ENCODE assay signal across 9 cellular contexts in genomic region chr9:131670247-131670681, GRCh38.
DNase-seq lines count a peak whose midpoint lies in the region; ATAC-seq and TF ChIP-seq lines count a peak whose summit lies in the region.
"Had no signal": no experiment of that assay in that cellular context is flagged by ENCODE, and none has a peak within 500 bp of the region (broad histone marks: within the 10 kb centered on the region; RNA-seq: fewer than 3 reads in every experiment).

No MANE protein-coding gene starts in this region.

- H3K27me3 Mint-ChIP-seq in activated naive CD8-positive, alpha-beta T cell treated with anti-CD3 and anti-CD28 coated beads for 36 hours = no peaks in the 10 kb centered on the region

- H3K36me3 ChIP-seq in HUES6 (ENCODE audit: control insufficient read depth, insufficient read depth, low read length) = peaks cover under 1% of the 10 kb centered on the region
- peaks cover 0 to 3% (median 0%) of the 10 kb centered on the region in 6 donors for H3K36me3 ChIP-seq in spleen

- H3K9me3 Mint-ChIP-seq in activated naive CD8-positive, alpha-beta T cell treated with anti-CD3 and anti-CD28 coated beads for 36 hours = no peaks in the 10 kb centered on the region

- H3K27me3 ChIP-seq in HUES6 (ENCODE audit: control insufficient read depth, insufficient read depth, low read length) = no peaks in the 10 kb centered on the region
- H3K27me3 ChIP-seq in spleen (replicated peaks in 1 of 7) = no peaks in the 10 kb centered on the region

- no peak overlapping the region for H3K4me3 Mint-ChIP-seq in activated naive CD8-positive, alpha-beta T cell treated with anti-CD3 and anti-CD28 coated beads for 36 hours

- H3K9me3 ChIP-seq in HUES6 (ENCODE audit: control insufficient read depth, insufficient read depth, low read depth, low read length) = peaks cover under 1% of the 10 kb centered on the region; the same call in 1 of the 2 replicates
- H3K9me3 ChIP-seq in spleen = no peaks in the 10 kb centered on the region

- WGBS in spleen, 5 donors = 60 to 81% (median 68%) methylated on average over 9 of the region's 9 CpGs

- peak in 1 of 3 donors; percentile 13 for TF ChIP-seq POLR2A in spleen (IDR thresholded peaks at IDR 0.05)

- peak overlapping the region; percentile 28; the same call in 1 of the 2 replicates for H3K27ac ChIP-seq in HUES6 (ENCODE audit: low read depth, low read length)
- peak overlapping the region; percentile 67 to 95 (median 84) for H3K27ac ChIP-seq in spleen

- H3K4me1 ChIP-seq in HUES6 (ENCODE audit: control insufficient read depth, insufficient read depth, low read length) = peaks cover 73% of the 10 kb centered on the region
- H3K4me1 ChIP-seq in spleen = peaks cover 52 to 100% (median 94%) of the 10 kb centered on the region in 6 donors

- peaks cover 73% of the 10 kb centered on the region for H3K4me1 Mint-ChIP-seq in activated naive CD8-positive, alpha-beta T cell treated with anti-CD3 and anti-CD28 coated beads for 36 hours

- peak in 1 of 11 experiments; percentile 8 for TF ChIP-seq CTCF in spleen (IDR thresholded peaks at IDR 0.05 in 8 of 11, conservative IDR thresholded peaks at IDR 0.05 in 3 of 11)

- ATAC-seq in left lobe of liver (peak; percentile 57), HG03460 (IDR thresholded peaks at IDR 0.05; ENCODE audit: unreplicated experiment) (no peak)

- H3K36me3 Mint-ChIP-seq in activated naive CD8-positive, alpha-beta T cell treated with anti-CD3 and anti-CD28 coated beads for 36 hours = peaks cover 17% of the 10 kb centered on the region

- intact Hi-C loops in spleen (cut with DNase I; ENCODE audit: low total_unique reads) = loop anchor here (10.0 kb wide), 1 partner anchor 65 kb away; no protein-coding TSS in a partner anchor

- peak overlapping the region; percentile 32 for H3K9ac ChIP-seq in HUES6 (ENCODE audit: low read length)

- H3K4me3 ChIP-seq in HUES6 (ENCODE audit: low read depth, low read length) (no peak overlapping the region), spleen (no peak overlapping the region)

- peak overlapping the region; percentile 95 for H3K27ac Mint-ChIP-seq in activated naive CD8-positive, alpha-beta T cell treated with anti-CD3 and anti-CD28 coated beads for 36 hours

- DNase-seq in activated naive CD8-positive, alpha-beta T cell treated with anti-CD3 and anti-CD28 coated beads for 36 hours = no peak
- DNase-seq in left lobe of liver (ENCODE audit: low spot score) = no peak
- no peak for DNase-seq in spleen
- no peak for DNase-seq in NCI-H1930 (lab: John Stamatoyannopoulos, UW)
- DNase-seq in effector CD4-positive, alpha-beta T cell = no peak
- no peak for DNase-seq in NCI-H510A (lab: John Stamatoyannopoulos, UW)
- DNase-seq: activated CD8-positive, alpha-beta memory T cell treated with anti-CD3 and anti-CD28 coated beads, Interleukin-2, amount 50 U/mL, for 4 hours had no signal
